Comparison of ENCODE assay signal across 8 cellular contexts in genomic region chr12:56629459-56630179, GRCh38. TPM values are rescaled to one million over a fixed set of nuclear protein-coding genes. Genes with fewer than 3 reads are reported as not detected.
DNase-seq lines count a peak whose midpoint lies in the region; ATAC-seq and TF ChIP-seq lines count a peak whose summit lies in the region.

No MANE protein-coding gene starts in this region.

- TF ChIP-seq CTCF in GM12875 (IDR thresholded peaks at IDR 0.05; ENCODE audit: borderline replicate concordance, insufficient read depth, low read depth, low read length): no peak
- no peak for TF ChIP-seq CTCF in dorsolateral prefrontal cortex (IDR thresholded peaks at IDR 0.05 in 54 of 56, conservative IDR thresholded peaks at IDR 0.05 in 2 of 56; ENCODE audit: low read depth in 1 of 56, partially characterized antibody in 56 of 56)

- peak overlapping the region; percentile 90 for H3K4me3 Mint-ChIP-seq in memory B cell

- peak; percentile 54 to 63 for DNase-seq in activated CD4-positive, alpha-beta T cell treated with anti-CD3 and anti-CD28 coated beads for 4 hours
- DNase-seq in dorsolateral prefrontal cortex (peak in 4 of 10 donors; percentile 18 to 63 (median 54)), memory B cell (ENCODE audit: low spot score in 2 of 2) (no peak)
- peak; percentile 30 to 64 (median 52) for DNase-seq in stimulated activated naive CD4-positive, alpha-beta T cell (lab: John Stamatoyannopoulos, UW)

- ATAC-seq in HG03354 (IDR thresholded peaks at IDR 0.05; ENCODE audit: poor library complexity, severe bottlenecking, unreplicated experiment) (peak; percentile 8), memory B cell (ENCODE audit: low read depth) (peak; percentile 12), HG02610 (IDR thresholded peaks at IDR 0.05; ENCODE audit: unreplicated experiment) (no peak), GM21381 (IDR thresholded peaks at IDR 0.05; ENCODE audit: unreplicated experiment) (no peak)

- intact Hi-C loops in dorsolateral prefrontal cortex (cut with DNase I): loop anchor here (5.0 to 10.0 kb wide), 5 partner anchors 37 to 582 kb away; partner anchors contain the start of genes PTGES3 (in 1 of the 2), RBMS2 (in 1 of the 2), RPL41 (in 1 of the 2) and ZC3H10 (in 1 of the 2)

- peak overlapping the region; percentile 72 to 99 (median 94) for H3K27ac ChIP-seq in dorsolateral prefrontal cortex

- no peaks in the 10 kb centered on the region for H3K9me3 Mint-ChIP-seq in memory B cell

- H3K4me1 Mint-ChIP-seq in memory B cell: peaks cover 42% of the 10 kb centered on the region

- H3K27me3 ChIP-seq in dorsolateral prefrontal cortex: no peaks in the 10 kb centered on the region

- H3K27me3 Mint-ChIP-seq in memory B cell: no peaks in the 10 kb centered on the region

- peak overlapping the region; percentile 96 for H3K27ac Mint-ChIP-seq in memory B cell

- H3K4me3 ChIP-seq in GM12875 (ENCODE audit: low read depth, low read length): peak overlapping the region; percentile 70
- H3K4me3 ChIP-seq in dorsolateral prefrontal cortex: peak overlapping the region; percentile 57 to 100 (median 96)

- peaks cover 1% of the 10 kb centered on the region for H3K36me3 Mint-ChIP-seq in memory B cell

RNA-seq across cellular contexts. Expression of gene BAZ2A, which starts 0.5 kb away (rescaled TPM):
- 100 to 1,000 TPM in 21 of 120 experiments, 10 to 100 TPM in 99; 58.5 to 126 (median 86.8) TPM for total RNA-seq in dorsolateral prefrontal cortex

RNA-seq across cellular contexts. Expression of gene ATP5F1B, which starts 16.2 kb away (rescaled TPM):
- 100 to 1,000 TPM; 248 to 863 (median 546) TPM for total RNA-seq in dorsolateral prefrontal cortex

RNA-seq across cellular contexts. Expression of gene PTGES3, which starts 58.5 kb away (rescaled TPM):
- 100 to 1,000 TPM; 109 to 354 (median 170) TPM for total RNA-seq in dorsolateral prefrontal cortex

Comparison
In these comparisons a context has a peak if more than half of its experiments do, and no peak if none do; other contexts are left out.
1. ATAC-seq: peak in HG03354 (single experiment) and memory B cell (single experiment); none in HG02610 (single experiment) and GM21381 (single experiment).
2. DNase-seq: peak in activated CD4-positive, alpha-beta T cell treated with anti-CD3 and anti-CD28 coated beads for 4 hours (2 of 2) and stimulated activated naive CD4-positive, alpha-beta T cell (6 of 6); none in memory B cell (0 of 2).